ENCODE assay signal across 18 cellular contexts in genomic region chrX:103615781-103616180, GRCh38.
"Had no signal": no experiment of that assay in that cellular context is flagged by ENCODE, and none has a peak within 500 bp of the region (broad histone marks: within the 10 kb centered on the region; RNA-seq: fewer than 3 reads in every experiment).

No MANE protein-coding gene starts in this region.

- H3K4me1 ChIP-seq: breast epithelium, gastroesophageal sphincter, heart right ventricle, parathyroid adenoma, upper lobe of right lung had no signal

- H3K27ac ChIP-seq: breast epithelium, gastroesophageal sphincter, heart right ventricle, parathyroid adenoma, thoracic aorta, upper lobe of right lung had no signal

- H3K4me3 Mint-ChIP-seq: activated naive CD8-positive, alpha-beta T cell treated with anti-CD3 and anti-CD28 coated beads, Interleukin-2, amount 10 ng/mL, durations not matched to agents 7 days and 5 days; naive thymus-derived CD4-positive, alpha-beta T cell; stimulated activated effector memory CD8-positive, alpha-beta T cell treated with anti-CD3 and anti-CD28 coated beads, Interleukin-12 subunit alpha, Interleukin-12 subunit beta, amount 100 ng/mL, for 72 hours had no signal

- H3K27ac Mint-ChIP-seq: activated naive CD8-positive, alpha-beta T cell treated with anti-CD3 and anti-CD28 coated beads, Interleukin-2, amount 10 ng/mL, durations not matched to agents 7 days and 5 days; naive thymus-derived CD4-positive, alpha-beta T cell; stimulated activated effector memory CD8-positive, alpha-beta T cell treated with anti-CD3 and anti-CD28 coated beads, Interleukin-12 subunit alpha, Interleukin-12 subunit beta, amount 100 ng/mL, for 72 hours had no signal

- H3K36me3 ChIP-seq: breast epithelium, gastroesophageal sphincter, thoracic aorta, upper lobe of right lung had no signal

- H3K36me3 Mint-ChIP-seq: activated naive CD8-positive, alpha-beta T cell treated with anti-CD3 and anti-CD28 coated beads, Interleukin-2, amount 10 ng/mL, durations not matched to agents 7 days and 5 days; stimulated activated effector memory CD8-positive, alpha-beta T cell treated with anti-CD3 and anti-CD28 coated beads, Interleukin-12 subunit alpha, Interleukin-12 subunit beta, amount 100 ng/mL, for 72 hours had no signal

- ATAC-seq: activated CD4-positive, CD25-positive, alpha-beta regulatory T cell treated with anti-CD3 and anti-CD28 coated beads, Interleukin-2, amount 50 U/mL, for 24 hours; gastroesophageal sphincter; heart right ventricle; naive thymus-derived CD4-positive, alpha-beta T cell; stimulated activated effector memory CD8-positive, alpha-beta T cell treated with anti-CD3 and anti-CD28 coated beads, Interleukin-12 subunit alpha, Interleukin-12 subunit beta, amount 100 ng/mL, for 72 hours; upper lobe of right lung had no signal

- H3K9me3 Mint-ChIP-seq: activated naive CD8-positive, alpha-beta T cell treated with anti-CD3 and anti-CD28 coated beads, Interleukin-2, amount 10 ng/mL, durations not matched to agents 7 days and 5 days; stimulated activated effector memory CD8-positive, alpha-beta T cell treated with anti-CD3 and anti-CD28 coated beads, Interleukin-12 subunit alpha, Interleukin-12 subunit beta, amount 100 ng/mL, for 72 hours had no signal

- H3K4me3 ChIP-seq: breast epithelium, gastroesophageal sphincter, heart right ventricle, lung, thoracic aorta, upper lobe of right lung had no signal

- H2AFZ ChIP-seq: parathyroid adenoma had no signal

- DNase-seq: activated naive CD4-positive, alpha-beta T cell; activated naive CD8-positive, alpha-beta T cell treated with anti-CD3 and anti-CD28 coated beads, Interleukin-2, amount 10 ng/mL, durations not matched to agents 7 days and 5 days; activated T-cell treated with anti-CD3 and anti-CD28 coated beads for 4 hours; dermis blood vessel endothelial cell; erythroblast; heart right ventricle; naive thymus-derived CD4-positive, alpha-beta T cell; stimulated activated CD4-positive, alpha-beta T cell treated with anti-CD3 and anti-CD28 coated beads, Interleukin-12 subunit alpha, Interleukin-12 subunit beta, amount 100 ng/mL, for 4 hours; stimulated activated CD4-positive, alpha-beta T cell treated with anti-CD3 and anti-CD28 coated beads, Interleukin-2, amount 100 ng/mL, for 24 hours; T-helper 9 cell; upper lobe of right lung had no signal

- H3K27me3 ChIP-seq: breast epithelium, gastroesophageal sphincter, heart right ventricle, upper lobe of right lung had no signal

- H3K9ac ChIP-seq: parathyroid adenoma had no signal

- H3K4me1 Mint-ChIP-seq: activated naive CD8-positive, alpha-beta T cell treated with anti-CD3 and anti-CD28 coated beads, Interleukin-2, amount 10 ng/mL, durations not matched to agents 7 days and 5 days; naive thymus-derived CD4-positive, alpha-beta T cell; stimulated activated effector memory CD8-positive, alpha-beta T cell treated with anti-CD3 and anti-CD28 coated beads, Interleukin-12 subunit alpha, Interleukin-12 subunit beta, amount 100 ng/mL, for 72 hours had no signal

- H3K27me3 Mint-ChIP-seq: activated naive CD8-positive, alpha-beta T cell treated with anti-CD3 and anti-CD28 coated beads, Interleukin-2, amount 10 ng/mL, durations not matched to agents 7 days and 5 days; naive thymus-derived CD4-positive, alpha-beta T cell had no signal

- H3K9me3 ChIP-seq: breast epithelium, gastroesophageal sphincter, heart right ventricle, thoracic aorta, upper lobe of right lung had no signal
